25 cellular contexts compared by ENCODE assay signal in the genomic region with DNA sequence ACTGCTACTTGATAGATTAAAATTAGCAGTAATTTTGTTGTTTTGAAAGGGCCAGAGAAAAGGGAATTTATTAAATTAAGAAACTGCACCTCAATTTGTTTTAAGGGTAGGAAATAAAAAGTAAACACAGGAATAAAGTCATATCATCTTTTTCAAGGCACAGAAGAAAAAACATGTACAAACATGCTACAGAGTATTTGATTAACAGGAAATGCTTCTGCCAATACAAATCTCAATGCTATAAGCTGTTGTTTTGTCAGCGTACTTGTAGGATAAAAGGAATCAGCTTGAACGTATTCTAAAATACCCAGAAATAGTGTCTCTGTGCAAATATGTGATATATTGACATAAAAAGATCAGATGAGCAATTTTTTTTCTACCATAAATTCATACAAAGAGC.
A peak's percentile ranks its signal among the peaks of the same experiment; 100 is the strongest.
DNase-seq lines count a peak whose midpoint lies in the region; ATAC-seq, FAIRE-seq and TF ChIP-seq lines count a peak whose summit lies in the region.
"Had no signal": no experiment of that assay in that cellular context is flagged by ENCODE, and none has a peak within 500 bp of the region (broad histone marks: within the 10 kb centered on the region; RNA-seq: fewer than 3 reads in every experiment).

No MANE protein-coding gene starts in this region.

- no peak for TF ChIP-seq CTCF in A549 (IDR thresholded peaks at IDR 0.05)
- no peak for TF ChIP-seq CTCF in chondrocyte (IDR thresholded peaks at IDR 0.05)
- TF ChIP-seq CTCF in nephron progenitor cell (IDR thresholded peaks at IDR 0.05), result no peak

- peak; percentile 13 for FAIRE-seq in A549 (lab: Jason Lieb, UNC)
- FAIRE-seq: GM12878, HepG2 had no signal

- DNase-seq in A549 (ENCODE audit: low read depth in 1 of 2, low spot score in 1 of 2), result no peak
- peak; percentile 70 for DNase-seq in DMS53 treated with DMSO at 0.1 percent for 48 hours (lab: John Stamatoyannopoulos, UW; ENCODE audit: unreplicated experiment)
- no peak for DNase-seq in chondrocyte (ENCODE audit: low spot score)
- no peak for DNase-seq in nephron progenitor cell
- DNase-seq in activated naive CD4-positive, alpha-beta T cell treated with anti-CD3 and anti-CD28 coated beads for 36 hours, result no peak
- DNase-seq in NK-92 (lab: John Stamatoyannopoulos, UW; ENCODE audit: unreplicated experiment), result no peak
- no peak for DNase-seq in activated T-cell treated with anti-CD3 and anti-CD28 coated beads, Interleukin-2, amount 50 U/mL, for 4 hours
- DNase-seq: C1 segment of cervical spinal cord; CD4-positive, alpha-beta memory T cell; COR-L47; DMS79; EL; GDM1; H9; Karpas-422; NCI-H2029; NCI-H2171; NCI-H345; NCI-H774; SIG-M5; SK-N-SH; SW 1271 had no signal

- TF ChIP-seq EP300 in A549 (IDR thresholded peaks at IDR 0.05), result no peak

- 0 out of 3 replicates have a peak overlapping the region, but pooled peaks have one; percentile 8 for H3K4me2 ChIP-seq in A549
- H3K4me2 ChIP-seq: GM23338, SK-N-SH had no signal

- intact Hi-C loops in activated naive CD4-positive, alpha-beta T cell treated with anti-CD3 and anti-CD28 coated beads for 36 hours (cut with micrococcal nuclease), result no loop called here

- TF ChIP-seq RAD21 in A549 (conservative IDR thresholded peaks at IDR 0.05 in 1 of 2, IDR thresholded peaks at IDR 0.05 in 1 of 2), result no peak

- no peak for ATAC-seq in A549
- ATAC-seq in activated T-cell treated with anti-CD3 and anti-CD28 coated beads, Interleukin-2, amount 50 U/mL, for 4 hours, result no peak
- ATAC-seq: GM12878, GM23338, HepG2 had no signal

- H3K4me3 Mint-ChIP-seq in chondrocyte (ENCODE audit: unreplicated experiment), result no peak overlapping the region
- H3K4me3 Mint-ChIP-seq in nephron progenitor cell, result no peak overlapping the region
- H3K4me3 Mint-ChIP-seq in activated naive CD4-positive, alpha-beta T cell treated with anti-CD3 and anti-CD28 coated beads for 36 hours, result no peak overlapping the region
- H3K4me3 Mint-ChIP-seq in activated T-cell treated with anti-CD3 and anti-CD28 coated beads, Interleukin-2, amount 50 U/mL, for 4 hours, result no peak overlapping the region
- H3K4me3 Mint-ChIP-seq: CD4-positive, alpha-beta memory T cell; GM23338; H9 had no signal

- H3K36me3 Mint-ChIP-seq in chondrocyte (ENCODE audit: low read depth) (no peaks in the 10 kb centered on the region), nephron progenitor cell (ENCODE audit: low read depth) (no peaks in the 10 kb centered on the region)
- no peaks in the 10 kb centered on the region for H3K36me3 Mint-ChIP-seq in activated naive CD4-positive, alpha-beta T cell treated with anti-CD3 and anti-CD28 coated beads for 36 hours (ENCODE audit: low read depth)
- H3K36me3 Mint-ChIP-seq in activated T-cell treated with anti-CD3 and anti-CD28 coated beads, Interleukin-2, amount 50 U/mL, for 4 hours (ENCODE audit: insufficient read depth), result no peaks in the 10 kb centered on the region
- H3K36me3 Mint-ChIP-seq: CD4-positive, alpha-beta memory T cell had no signal

- H3K4me1 Mint-ChIP-seq in chondrocyte (ENCODE audit: low read depth) (peaks cover 39% of the 10 kb centered on the region), nephron progenitor cell (peaks cover 15% of the 10 kb centered on the region)
- H3K4me1 Mint-ChIP-seq in activated naive CD4-positive, alpha-beta T cell treated with anti-CD3 and anti-CD28 coated beads for 36 hours (ENCODE audit: low read depth), result no peaks in the 10 kb centered on the region
- H3K4me1 Mint-ChIP-seq in activated T-cell treated with anti-CD3 and anti-CD28 coated beads, Interleukin-2, amount 50 U/mL, for 4 hours (ENCODE audit: low read depth), result no peaks in the 10 kb centered on the region
- H3K4me1 Mint-ChIP-seq: CD4-positive, alpha-beta memory T cell; GM23338; H9 had no signal

- H3K9me3 ChIP-seq in A549, result no peaks in the 10 kb centered on the region
- H3K9me3 ChIP-seq: SK-N-SH had no signal

- no peak overlapping the region for H3K27ac ChIP-seq in A549

- H3K4me3 ChIP-seq in A549, result no peak overlapping the region
- H3K4me3 ChIP-seq: GM12878, GM23338 had no signal

- CTCF ChIA-PET in A549 (lab: Yijun Ruan, JAX), result no interaction called here
- CTCF ChIA-PET in activated naive CD4-positive, alpha-beta T cell treated with anti-CD3 and anti-CD28 coated beads for 36 hours (lab: Charles Lee), result no interaction called here

- no peak for TF ChIP-seq POLR2A in A549 (IDR thresholded peaks at IDR 0.05; ENCODE audit: low read length)

- H3K9me3 Mint-ChIP-seq in chondrocyte (ENCODE audit: low read depth), result no peaks in the 10 kb centered on the region
- no peaks in the 10 kb centered on the region for H3K9me3 Mint-ChIP-seq in nephron progenitor cell
- peaks cover 3% of the 10 kb centered on the region for H3K9me3 Mint-ChIP-seq in activated naive CD4-positive, alpha-beta T cell treated with anti-CD3 and anti-CD28 coated beads for 36 hours
- H3K9me3 Mint-ChIP-seq in activated T-cell treated with anti-CD3 and anti-CD28 coated beads, Interleukin-2, amount 50 U/mL, for 4 hours, result peaks cover 5% of the 10 kb centered on the region
- H3K9me3 Mint-ChIP-seq: H9 had no signal

- POLR2A ChIA-PET in A549 (lab: Yijun Ruan, JAX), result no interaction called here

- H3K27me3 Mint-ChIP-seq in chondrocyte (ENCODE audit: low read depth) (no peaks in the 10 kb centered on the region), nephron progenitor cell (ENCODE audit: low read depth, poor library complexity) (no peaks in the 10 kb centered on the region)
- no peaks in the 10 kb centered on the region for H3K27me3 Mint-ChIP-seq in activated naive CD4-positive, alpha-beta T cell treated with anti-CD3 and anti-CD28 coated beads for 36 hours (ENCODE audit: low read depth)
- no peaks in the 10 kb centered on the region for H3K27me3 Mint-ChIP-seq in activated T-cell treated with anti-CD3 and anti-CD28 coated beads, Interleukin-2, amount 50 U/mL, for 4 hours (ENCODE audit: low read depth)
- H3K27me3 Mint-ChIP-seq: CD4-positive, alpha-beta memory T cell had no signal

- peaks cover 17% of the 10 kb centered on the region for H3K4me1 ChIP-seq in A549

- 45% methylated on average over 2 of the region's 2 CpGs for WGBS in A549 (ENCODE audit: missing lambda C conversion rate)

- peak overlapping the region; percentile 4 for H3K27ac Mint-ChIP-seq in chondrocyte (ENCODE audit: unreplicated experiment)
- peak overlapping the region; percentile 53 for H3K27ac Mint-ChIP-seq in nephron progenitor cell
- no peak overlapping the region for H3K27ac Mint-ChIP-seq in activated naive CD4-positive, alpha-beta T cell treated with anti-CD3 and anti-CD28 coated beads for 36 hours
- H3K27ac Mint-ChIP-seq: CD4-positive, alpha-beta memory T cell; GM23338; H9 had no signal

TF ChIP-seq in A549, 52 proteins besides CTCF, POLR2A, EP300 and RAD21:
- TF ChIP-seq FOSB (CRISPR knock-in tag; IDR thresholded peaks at IDR 0.05), result no peak
- TF ChIP-seq, protein P1, sequence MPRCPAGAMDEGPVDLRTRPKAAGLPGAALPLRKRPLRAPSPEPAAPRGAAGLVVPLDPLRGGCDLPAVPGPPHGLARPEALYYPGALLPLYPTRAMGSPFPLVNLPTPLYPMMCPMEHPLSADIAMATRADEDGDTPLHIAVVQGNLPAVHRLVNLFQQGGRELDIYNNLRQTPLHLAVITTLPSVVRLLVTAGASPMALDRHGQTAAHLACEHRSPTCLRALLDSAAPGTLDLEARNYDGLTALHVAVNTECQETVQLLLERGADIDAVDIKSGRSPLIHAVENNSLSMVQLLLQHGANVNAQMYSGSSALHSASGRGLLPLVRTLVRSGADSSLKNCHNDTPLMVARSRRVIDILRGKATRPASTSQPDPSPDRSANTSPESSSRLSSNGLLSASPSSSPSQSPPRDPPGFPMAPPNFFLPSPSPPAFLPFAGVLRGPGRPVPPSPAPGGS (IDR thresholded peaks at IDR 0.05), result no peak
- TF ChIP-seq KDM1A (IDR thresholded peaks at IDR 0.05; ENCODE audit: low read depth), result no peak
- TF ChIP-seq, protein P2, sequence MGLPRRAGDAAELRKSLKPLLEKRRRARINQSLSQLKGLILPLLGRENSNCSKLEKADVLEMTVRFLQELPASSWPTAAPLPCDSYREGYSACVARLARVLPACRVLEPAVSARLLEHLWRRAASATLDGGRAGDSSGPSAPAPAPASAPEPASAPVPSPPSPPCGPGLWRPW (IDR thresholded peaks at IDR 0.05), result no peak
- TF ChIP-seq JUNB (IDR thresholded peaks at IDR 0.05), result no peak
- no peak for TF ChIP-seq GATA3 (IDR thresholded peaks at IDR 0.05; ENCODE audit: borderline replicate concordance)
- TF ChIP-seq MAX (IDR thresholded peaks at IDR 0.05), result no peak
- no peak for TF ChIP-seq HOXB5 (CRISPR knock-in tag; IDR thresholded peaks at IDR 0.05)
- no peak for TF ChIP-seq CBX8 (IDR thresholded peaks at IDR 0.05)
- no peak for TF ChIP-seq RNF2 (IDR thresholded peaks at IDR 0.05; ENCODE audit: borderline replicate concordance, low read depth)
